Comparison of ENCODE assay signal across 33 cellular contexts in genomic region chr3:103785537-103785936, GRCh38.
"Had no signal": no experiment of that assay in that cellular context is flagged by ENCODE, and none has a peak within 500 bp of the region (broad histone marks: within the 10 kb centered on the region; RNA-seq: fewer than 3 reads in every experiment).

No MANE protein-coding gene starts in this region.

- H3K27me3 ChIP-seq: adrenal gland, breast epithelium, dorsolateral prefrontal cortex had no signal

- H3K9me3 ChIP-seq: adrenal gland, breast epithelium had no signal

- DNase-seq: activated B cell treated with CpG ODN at 0.5 μM for 24 hours; activated CD4-positive, alpha-beta T cell treated with anti-CD3 and anti-CD28 coated beads for 48 hours; activated CD4-positive, alpha-beta T cell treated with anti-CD3 and anti-CD28 coated beads, Interleukin-2, amount 50 U/mL, for 1 hour; activated CD4-positive, alpha-beta T cell treated with anti-CD3 and anti-CD28 coated beads, Interleukin-2, amount 50 U/mL, for 48 hours; activated CD8-positive, alpha-beta memory T cell treated with anti-CD3 and anti-CD28 coated beads for 24 hours; activated CD8-positive, alpha-beta T cell treated with anti-CD3 and anti-CD28 coated beads for 36 hours; activated effector memory CD4-positive, alpha-beta T cell treated with anti-CD3 and anti-CD28 coated beads, Interleukin-2, amount 50 U/mL, for 16 hours; activated naive CD4-positive, alpha-beta T cell treated with anti-CD3 and anti-CD28 coated beads for 36 hours; activated naive CD8-positive, alpha-beta T cell treated with anti-CD3 and anti-CD28 coated beads for 36 hours; activated naive CD8-positive, alpha-beta T cell treated with anti-CD3 and anti-CD28 coated beads, Interleukin-2, amount 50 U/mL, for 24 hours; activated T-cell treated with anti-CD3 and anti-CD28 coated beads, Interleukin-2, amount 50 U/mL, for 48 hours; adrenal gland; amygdala; aorta; dorsolateral prefrontal cortex; effector memory CD4-positive, alpha-beta T cell; foreskin fibroblast; T-helper 1 cell; T-helper 17 cell; T1000; WERI-Rb-1 had no signal

- H3K4me3 Mint-ChIP-seq: activated B cell treated with CpG ODN at 0.5 μM for 24 hours; activated CD8-positive, alpha-beta T cell treated with anti-CD3 and anti-CD28 coated beads for 36 hours; activated naive CD4-positive, alpha-beta T cell treated with anti-CD3 and anti-CD28 coated beads for 36 hours; activated naive CD4-positive, alpha-beta T cell treated with anti-CD3 and anti-CD28 coated beads, Interleukin-2, amount 50 U/mL, for 24 hours; activated naive CD8-positive, alpha-beta T cell treated with anti-CD3 and anti-CD28 coated beads for 36 hours; activated naive CD8-positive, alpha-beta T cell treated with anti-CD3 and anti-CD28 coated beads, Interleukin-2, amount 50 U/mL, for 24 hours; activated T-helper 1 cell treated with anti-CD3 and anti-CD28 coated beads, Interleukin-12 subunit alpha, Interleukin-12 subunit beta, Interleukin-2, Interleukin-4 antibody, amounts not matched to agents 30 ng/mL and 10 ng/mL and 1 ng/mL, durations not matched to agents 14 hours and 24 hours and 36 hours; brain; central memory CD8-positive, alpha-beta T cell; dendritic cell treated with granulocyte-macrophage colony-stimulating factor and Interleukin-4, amounts not matched to agents 40 ng/mL and 50 ng/mL, for 4 days; endodermal cell; T-helper 17 cell; T-helper 2 cell treated with Interferon-gamma antibody and Interleukin-4, amounts not matched to agents 5 μg/mL and 100 μg/mL, for 36 hours had no signal

- H3K27me3 Mint-ChIP-seq: activated B cell treated with CpG ODN at 0.5 μM for 24 hours; activated CD8-positive, alpha-beta T cell treated with anti-CD3 and anti-CD28 coated beads for 36 hours; activated naive CD4-positive, alpha-beta T cell treated with anti-CD3 and anti-CD28 coated beads, Interleukin-2, amount 50 U/mL, for 24 hours; activated naive CD8-positive, alpha-beta T cell treated with anti-CD3 and anti-CD28 coated beads for 36 hours; activated naive CD8-positive, alpha-beta T cell treated with anti-CD3 and anti-CD28 coated beads, Interleukin-2, amount 50 U/mL, for 24 hours; central memory CD8-positive, alpha-beta T cell; dendritic cell treated with granulocyte-macrophage colony-stimulating factor and Interleukin-4, amounts not matched to agents 40 ng/mL and 50 ng/mL, for 4 days; T-helper 17 cell had no signal

- H3K9me3 Mint-ChIP-seq: activated B cell treated with CpG ODN at 0.5 μM for 24 hours; activated CD8-positive, alpha-beta T cell treated with anti-CD3 and anti-CD28 coated beads for 36 hours; activated naive CD4-positive, alpha-beta T cell treated with anti-CD3 and anti-CD28 coated beads for 36 hours; activated naive CD4-positive, alpha-beta T cell treated with anti-CD3 and anti-CD28 coated beads, Interleukin-2, amount 50 U/mL, for 24 hours; activated T-helper 1 cell treated with anti-CD3 and anti-CD28 coated beads, Interleukin-12 subunit alpha, Interleukin-12 subunit beta, Interleukin-2, Interleukin-4 antibody, amounts not matched to agents 30 ng/mL and 10 ng/mL and 1 ng/mL, durations not matched to agents 14 hours and 24 hours and 36 hours; activated T-helper 2 cell treated with anti-CD3 and anti-CD28 coated beads, Interferon-gamma antibody, Interleukin-2, Interleukin-4, amounts not matched to agents 10 μg/mL and 5 μg/mL and 100 μg/mL, durations not matched to agents 14 hours and 24 hours and 36 hours; brain; dendritic cell treated with granulocyte-macrophage colony-stimulating factor and Interleukin-4, amounts not matched to agents 40 ng/mL and 50 ng/mL, for 4 days; endodermal cell; T-helper 2 cell treated with Interferon-gamma antibody and Interleukin-4, amounts not matched to agents 5 μg/mL and 100 μg/mL, for 36 hours had no signal

- H3K27ac ChIP-seq: adrenal gland, breast epithelium, coronary artery, dorsolateral prefrontal cortex, WERI-Rb-1 had no signal

- H3K4me1 Mint-ChIP-seq: activated B cell treated with CpG ODN at 0.5 μM for 24 hours; activated naive CD4-positive, alpha-beta T cell treated with anti-CD3 and anti-CD28 coated beads, Interleukin-2, amount 50 U/mL, for 24 hours; activated naive CD8-positive, alpha-beta T cell treated with anti-CD3 and anti-CD28 coated beads for 36 hours; activated naive CD8-positive, alpha-beta T cell treated with anti-CD3 and anti-CD28 coated beads, Interleukin-2, amount 50 U/mL, for 24 hours; brain; central memory CD8-positive, alpha-beta T cell; endodermal cell; T-helper 17 cell had no signal

- H3K36me3 ChIP-seq: adrenal gland, breast epithelium, WERI-Rb-1 had no signal

- H3K4me1 ChIP-seq: adrenal gland, breast epithelium had no signal

- H3K36me3 Mint-ChIP-seq: activated naive CD4-positive, alpha-beta T cell treated with anti-CD3 and anti-CD28 coated beads, Interleukin-2, amount 50 U/mL, for 24 hours; activated naive CD8-positive, alpha-beta T cell treated with anti-CD3 and anti-CD28 coated beads for 36 hours; brain had no signal

- ATAC-seq: activated CD4-positive, CD25-positive, alpha-beta regulatory T cell treated with anti-CD3 and anti-CD28 coated beads, Interleukin-2, amount 50 U/mL, for 24 hours; activated CD8-positive, alpha-beta T cell treated with anti-CD3 and anti-CD28 coated beads for 36 hours; activated naive CD8-positive, alpha-beta T cell treated with anti-CD3 and anti-CD28 coated beads, Interleukin-2, amount 50 U/mL, for 24 hours; esophagus mucosa; T-helper 17 cell had no signal

- H3K27ac Mint-ChIP-seq: activated B cell treated with CpG ODN at 0.5 μM for 24 hours; activated CD8-positive, alpha-beta T cell treated with anti-CD3 and anti-CD28 coated beads for 36 hours; activated naive CD4-positive, alpha-beta T cell treated with anti-CD3 and anti-CD28 coated beads for 36 hours; activated naive CD4-positive, alpha-beta T cell treated with anti-CD3 and anti-CD28 coated beads, Interleukin-2, amount 50 U/mL, for 24 hours; activated naive CD8-positive, alpha-beta T cell treated with anti-CD3 and anti-CD28 coated beads for 36 hours; activated naive CD8-positive, alpha-beta T cell treated with anti-CD3 and anti-CD28 coated beads, Interleukin-2, amount 50 U/mL, for 24 hours; activated T-helper 1 cell treated with anti-CD3 and anti-CD28 coated beads, Interleukin-12 subunit alpha, Interleukin-12 subunit beta, Interleukin-2, Interleukin-4 antibody, amounts not matched to agents 30 ng/mL and 10 ng/mL and 1 ng/mL, durations not matched to agents 14 hours and 24 hours and 36 hours; activated T-helper 2 cell treated with anti-CD3 and anti-CD28 coated beads, Interferon-gamma antibody, Interleukin-2, Interleukin-4, amounts not matched to agents 10 μg/mL and 5 μg/mL and 100 μg/mL, durations not matched to agents 14 hours and 24 hours and 36 hours; brain; dendritic cell treated with granulocyte-macrophage colony-stimulating factor and Interleukin-4, amounts not matched to agents 40 ng/mL and 50 ng/mL, for 4 days; T-helper 17 cell; T-helper 2 cell treated with Interferon-gamma antibody and Interleukin-4, amounts not matched to agents 5 μg/mL and 100 μg/mL, for 36 hours had no signal

- H3K4me3 ChIP-seq: adrenal gland, breast epithelium, coronary artery, dorsolateral prefrontal cortex had no signal
